Comparison of ENCODE assay signal across 34 cellular contexts in the genomic region with DNA sequence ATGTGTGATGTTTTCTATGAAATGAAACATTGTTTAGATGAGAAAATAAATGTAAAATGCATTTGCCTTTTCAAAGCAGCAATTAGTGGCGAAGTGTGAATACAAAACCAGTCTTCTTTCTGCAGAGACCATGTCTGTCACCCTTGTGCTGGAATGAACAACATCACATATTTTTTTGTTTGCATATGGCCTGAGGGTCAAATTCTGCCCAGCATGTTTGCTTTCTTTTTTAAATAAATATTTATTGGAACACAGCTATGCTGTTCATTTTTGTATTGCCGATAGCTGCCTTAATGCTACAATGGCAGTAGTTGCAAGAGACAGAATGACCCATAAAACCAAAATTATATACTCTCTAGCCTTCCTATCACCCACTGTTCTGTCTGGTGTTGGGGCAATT.
"Had no signal": no experiment of that assay in that cellular context is flagged by ENCODE, and none has a peak within 500 bp of the region (broad histone marks: within the 10 kb centered on the region; RNA-seq: fewer than 3 reads in every experiment).

No MANE protein-coding gene starts in this region.

- H3K36me3 ChIP-seq: adrenal gland, brain microvascular endothelial cell, breast epithelium, WERI-Rb-1 had no signal

- ATAC-seq: activated CD8-positive, alpha-beta T cell treated with anti-CD3 and anti-CD28 coated beads for 36 hours; activated naive CD4-positive, alpha-beta T cell treated with anti-CD3 and anti-CD28 coated beads, Interleukin-2, amount 50 U/mL, for 72 hours; activated T-cell treated with anti-CD3 and anti-CD28 coated beads, Interleukin-2, amount 50 U/mL, for 4 hours; activated T-cell treated with anti-CD3 and anti-CD28 coated beads, Interleukin-2, amount 50 U/mL, for 72 hours; activated T-helper 17 cell treated with anti-CD3 and anti-CD28 coated beads, Interleukin-2, amount 50 U/mL, for 72 hours; body of pancreas had no signal

- H3K27me3 ChIP-seq: adrenal gland, body of pancreas, brain microvascular endothelial cell, breast epithelium had no signal

- H3K27ac Mint-ChIP-seq: activated B cell treated with CpG ODN at 0.5 μM for 24 hours; activated CD4-positive, alpha-beta memory T cell treated with anti-CD3 and anti-CD28 coated beads for 36 hours; activated CD4-positive, alpha-beta T cell treated with anti-CD3 and anti-CD28 coated beads, Interleukin-2, amount 10 ng/mL, durations not matched to agents 24 days and 14 days; activated CD8-positive, alpha-beta T cell treated with anti-CD3 and anti-CD28 coated beads for 36 hours; activated naive CD4-positive, alpha-beta T cell treated with anti-CD3 and anti-CD28 coated beads for 36 hours; activated naive CD4-positive, alpha-beta T cell treated with anti-CD3 and anti-CD28 coated beads, Interleukin-2, amount 50 U/mL, for 72 hours; activated naive CD8-positive, alpha-beta T cell treated with anti-CD3 and anti-CD28 coated beads for 36 hours; activated T-cell treated with anti-CD3 and anti-CD28 coated beads, Interleukin-2, amount 50 U/mL, for 72 hours; activated T-helper 1 cell treated with anti-CD3 and anti-CD28 coated beads, Interleukin-12 subunit alpha, Interleukin-12 subunit beta, Interleukin-2, Interleukin-4 antibody, amounts not matched to agents 30 ng/mL and 10 ng/mL and 1 ng/mL, durations not matched to agents 14 hours and 24 hours and 36 hours; activated T-helper 17 cell treated with anti-CD3 and anti-CD28 coated beads, Interleukin-2, amount 50 U/mL, for 72 hours; T-helper 1 cell treated with Interleukin-12 subunit alpha and Interleukin-12 subunit beta and Interleukin-4 antibody, amounts not matched to agents 30 μg/mL and 1 μg/mL, for 36 hours; T-helper 2 cell treated with Interferon-gamma antibody and Interleukin-4, amounts not matched to agents 5 μg/mL and 100 μg/mL, for 36 hours had no signal

- H3K27ac ChIP-seq: adrenal gland, body of pancreas, brain microvascular endothelial cell, breast epithelium, WERI-Rb-1 had no signal

- H3K27me3 Mint-ChIP-seq: activated B cell treated with CpG ODN at 0.5 μM for 24 hours; activated CD4-positive, alpha-beta memory T cell treated with anti-CD3 and anti-CD28 coated beads for 36 hours; activated CD4-positive, alpha-beta T cell treated with anti-CD3 and anti-CD28 coated beads, Interleukin-2, amount 10 ng/mL, durations not matched to agents 24 days and 14 days; activated CD8-positive, alpha-beta T cell treated with anti-CD3 and anti-CD28 coated beads for 36 hours; activated naive CD8-positive, alpha-beta T cell treated with anti-CD3 and anti-CD28 coated beads for 36 hours had no signal

- H3K9me3 ChIP-seq: adrenal gland had no signal

- H3K4me1 Mint-ChIP-seq: activated B cell treated with CpG ODN at 0.5 μM for 24 hours; activated CD4-positive, alpha-beta T cell treated with anti-CD3 and anti-CD28 coated beads, Interleukin-2, amount 10 ng/mL, durations not matched to agents 24 days and 14 days; activated T-helper 17 cell treated with anti-CD3 and anti-CD28 coated beads, Interleukin-2, amount 50 U/mL, for 72 hours had no signal

- H3K4me3 Mint-ChIP-seq: activated B cell treated with CpG ODN at 0.5 μM for 24 hours; activated CD4-positive, alpha-beta memory T cell treated with anti-CD3 and anti-CD28 coated beads for 36 hours; activated CD4-positive, alpha-beta T cell treated with anti-CD3 and anti-CD28 coated beads, Interleukin-2, amount 10 ng/mL, durations not matched to agents 24 days and 14 days; activated CD8-positive, alpha-beta T cell treated with anti-CD3 and anti-CD28 coated beads for 36 hours; activated naive CD4-positive, alpha-beta T cell treated with anti-CD3 and anti-CD28 coated beads for 36 hours; activated naive CD8-positive, alpha-beta T cell treated with anti-CD3 and anti-CD28 coated beads for 36 hours; activated T-cell treated with anti-CD3 and anti-CD28 coated beads, Interleukin-2, amount 50 U/mL, for 4 hours; activated T-cell treated with anti-CD3 and anti-CD28 coated beads, Interleukin-2, amount 50 U/mL, for 72 hours; activated T-helper 1 cell treated with anti-CD3 and anti-CD28 coated beads, Interleukin-12 subunit alpha, Interleukin-12 subunit beta, Interleukin-2, Interleukin-4 antibody, amounts not matched to agents 30 ng/mL and 10 ng/mL and 1 ng/mL, durations not matched to agents 14 hours and 24 hours and 36 hours; activated T-helper 17 cell treated with anti-CD3 and anti-CD28 coated beads, Interleukin-2, amount 50 U/mL, for 72 hours; T-helper 1 cell treated with Interleukin-12 subunit alpha and Interleukin-12 subunit beta and Interleukin-4 antibody, amounts not matched to agents 30 μg/mL and 1 μg/mL, for 36 hours; T-helper 2 cell treated with Interferon-gamma antibody and Interleukin-4, amounts not matched to agents 5 μg/mL and 100 μg/mL, for 36 hours had no signal

- DNase-seq: activated B cell treated with CpG ODN at 0.5 μM for 24 hours; activated CD4-positive, alpha-beta memory T cell treated with anti-CD3 and anti-CD28 coated beads for 36 hours; activated CD4-positive, alpha-beta T cell treated with anti-CD3 and anti-CD28 coated beads for 4 hours; activated CD4-positive, alpha-beta T cell treated with anti-CD3 and anti-CD28 coated beads, Interleukin-2, amount 10 ng/mL, durations not matched to agents 24 days and 14 days; activated CD4-positive, alpha-beta T cell treated with anti-CD3 and anti-CD28 coated beads, Interleukin-2, amount 50 U/mL, for 1 hour; activated CD4-positive, alpha-beta T cell treated with anti-CD3 and anti-CD28 coated beads, Interleukin-2, amount 50 U/mL, for 4 hours; activated CD4-positive, CD25-positive, alpha-beta regulatory T cell treated with anti-CD3 and anti-CD28 coated beads, Interleukin-2, amount 50 U/mL, for 72 hours; activated CD8-positive, alpha-beta memory T cell treated with anti-CD3 and anti-CD28 coated beads, Interleukin-2, amount 50 U/mL, for 4 hours; activated CD8-positive, alpha-beta T cell treated with anti-CD3 and anti-CD28 coated beads for 36 hours; activated effector memory CD4-positive, alpha-beta T cell treated with anti-CD3 and anti-CD28 coated beads, Interleukin-2, amount 50 U/mL, for 16 hours; activated gamma-delta T cell treated with Interleukin-2 at 50 U/mL for 16 hours; activated naive CD4-positive, alpha-beta T cell; activated naive CD4-positive, alpha-beta T cell treated with anti-CD3 and anti-CD28 coated beads for 36 hours; activated naive CD4-positive, alpha-beta T cell treated with anti-CD3 and anti-CD28 coated beads, Interleukin-2, amount 50 U/mL, for 16 hours; activated naive CD8-positive, alpha-beta T cell treated with anti-CD3 and anti-CD28 coated beads for 36 hours; activated T-cell treated with anti-CD3 and anti-CD28 coated beads for 4 hours; activated T-cell treated with anti-CD3 and anti-CD28 coated beads, Interleukin-2, amount 50 U/mL, for 1 hour; activated T-cell treated with anti-CD3 and anti-CD28 coated beads, Interleukin-2, amount 50 U/mL, for 4 hours; activated T-cell treated with anti-CD3 and anti-CD28 coated beads, Interleukin-2, amount 50 U/mL, for 72 hours; adrenal gland; amniotic stem cell; aorta; body of pancreas; brain microvascular endothelial cell; central memory CD4-positive, alpha-beta T cell; T-helper 2 cell; T-helper 9 cell; WERI-Rb-1 had no signal

- H3K4me3 ChIP-seq: adrenal gland, body of pancreas, breast epithelium had no signal

- H3K4me1 ChIP-seq: adrenal gland, body of pancreas, breast epithelium had no signal
